ENCODE assay signal across 9 cellular contexts in genomic region chr13:32969516-32969941, GRCh38. TPM values are rescaled to one million over a fixed set of nuclear protein-coding genes. Genes with fewer than 3 reads are reported as not detected.
A peak's percentile ranks its signal among the peaks of the same experiment; 100 is the strongest.
DNase-seq lines count a peak whose midpoint lies in the region; ATAC-seq and TF ChIP-seq lines count a peak whose summit lies in the region.
"Had no signal": no experiment of that assay in that cellular context is flagged by ENCODE, and none has a peak within 500 bp of the region (broad histone marks: within the 10 kb centered on the region; RNA-seq: fewer than 3 reads in every experiment).

No MANE protein-coding gene starts in this region.

- H3K27me3 ChIP-seq in adrenal gland = no peaks in the 10 kb centered on the region
- no peaks in the 10 kb centered on the region for H3K27me3 ChIP-seq in lung (ENCODE audit: control insufficient read depth, insufficient read depth)

- H3K27ac ChIP-seq in adrenal gland (peak overlapping the region in 4 of 5 donors; percentile 1 to 67 (median 28)), lung (ENCODE audit: low read depth in 1 of 2, low read length in 1 of 2) (peak overlapping the region; percentile 47 to 54)

- CTCF ChIA-PET in T-cell (lab: Charles Lee) = no interaction called here

- H3K4me3 ChIP-seq in adrenal gland (peak overlapping the region in 1 of 4 donors; percentile 36), lung (no peak overlapping the region)

- H3K4me3 Mint-ChIP-seq in T-cell = no peak overlapping the region
- H3K4me3 Mint-ChIP-seq: activated B cell treated with CpG ODN at 0.5 μM for 24 hours had no signal

- H3K36me3 ChIP-seq in adrenal gland (replicated peaks in 1 of 2) (no peaks in the 10 kb centered on the region), lung (ENCODE audit: control insufficient read depth in 2 of 2, insufficient read depth in 2 of 2, low read length in 2 of 2) (no peaks in the 10 kb centered on the region)

- H3K27me3 Mint-ChIP-seq in T-cell = peaks cover 0 to 5% of the 10 kb centered on the region in 2 donors

- ATAC-seq in GM21786 (IDR thresholded peaks at IDR 0.05; ENCODE audit: unreplicated experiment) (peak; percentile 97), lung (ENCODE audit: insufficient read depth, low FRiP score) (no peak), T-cell (replicated peaks in 1 of 4) (no peak)

- H3K9me3 ChIP-seq in adrenal gland (replicated peaks in 1 of 3) (no peaks in the 10 kb centered on the region), lung (ENCODE audit: control insufficient read depth in 2 of 2, insufficient read depth in 1 of 2, low read length in 1 of 2) (no peaks in the 10 kb centered on the region)

- DNase-seq in AG20443 (ENCODE audit: low spot score) (peak; percentile 77), adrenal gland (peak; percentile 20 to 61 (median 51)), lung (ENCODE audit: low spot score) (no peak), T-cell (no peak), NCI-H2107 treated with DMSO at 0.1 percent for 48 hours (lab: John Stamatoyannopoulos, UW; ENCODE audit: unreplicated experiment) (no peak), NCI-H2227 treated with DMSO at 0.1 percent for 48 hours (lab: John Stamatoyannopoulos, UW) (no peak), HT-29 (ENCODE audit: low spot score) (no peak)
- DNase-seq: activated B cell treated with CpG ODN at 0.5 μM for 24 hours had no signal

- no peak overlapping the region for H3K27ac Mint-ChIP-seq in T-cell
- H3K27ac Mint-ChIP-seq: activated B cell treated with CpG ODN at 0.5 μM for 24 hours had no signal

- TF ChIP-seq POLR2A in adrenal gland (IDR thresholded peaks at IDR 0.05) = no peak

- intact Hi-C loops in adrenal gland (cut with DNase I) = no loop called here

- H3K9me3 Mint-ChIP-seq in T-cell = no peaks in the 10 kb centered on the region
- H3K9me3 Mint-ChIP-seq: activated B cell treated with CpG ODN at 0.5 μM for 24 hours had no signal

- no peaks in the 10 kb centered on the region for H3K36me3 Mint-ChIP-seq in T-cell

- TF ChIP-seq CTCF in adrenal gland (IDR thresholded peaks at IDR 0.05) (no peak), lung (IDR thresholded peaks at IDR 0.05; ENCODE audit: control extremely low read depth, extremely low read depth) (no peak)

- WGBS in adrenal gland, 4 donors = 18 to 22% (median 20%) methylated on average over 7 of the region's 7 CpGs
- 42 to 49% methylated on average over 7 of the region's 7 CpGs for WGBS in lung, 2 donors

- POLR2A ChIA-PET in T-cell (lab: Charles Lee) = interaction anchor here (0.6 to 0.8 kb wide), 2 partner anchors 17 to 557 kb away, joined by 3 read pairs; no protein-coding TSS in a partner anchor

- no peaks in the 10 kb centered on the region for H3K4me1 Mint-ChIP-seq in T-cell
- H3K4me1 Mint-ChIP-seq: activated B cell treated with CpG ODN at 0.5 μM for 24 hours had no signal

- H3K4me1 ChIP-seq in adrenal gland (replicated peaks in 1 of 2) (peaks cover 0 to 6% of the 10 kb centered on the region in 2 donors), lung (ENCODE audit: control insufficient read depth in 2 of 2, insufficient read depth in 2 of 2, low read length in 2 of 2) (no peaks in the 10 kb centered on the region)

RNA-seq across cellular contexts. Expression of gene KL, which starts 46.7 kb away (rescaled TPM):
- total RNA-seq in adrenal gland = 1 to 10 TPM in 2 of 8 donors, under 1 TPM in 6; 0.24 to 2.8 (median 0.78) TPM
- 1 to 10 TPM in 1 of 3 donors, under 1 TPM in 2; 0.40 to 2.6 (median 0.54) TPM for polyA plus RNA-seq in adrenal gland
- total RNA-seq in lung = 10 to 100 TPM in 1 of 2 donors, 1 to 10 TPM in 1; 6.6 to 24.5 TPM
- 1 to 10 TPM; 1.4 to 4.9 TPM for polyA plus RNA-seq in lung
- total RNA-seq in T-cell = under 1 TPM in 4 of 5 donors, not detected in 1; 0.12 to 0.20 (median 0.16) TPM
- total RNA-seq in HT-29 (2014; rRNA removed; shearing (Covaris generic)) = not detected in 2 replicates

Comparison
In these comparisons a context has a peak if more than half of its experiments do, and no peak if none do; other contexts are left out.
1. DNase-seq: peak in AG20443 (single experiment) and adrenal gland (7 of 7); none in lung (single experiment), T-cell (0 of 34), NCI-H2107 treated with DMSO at 0.1 percent for 48 hours (single experiment), NCI-H2227 treated with DMSO at 0.1 percent for 48 hours (single experiment) and HT-29 (single experiment).